In genomic region chr16:10256855-10257641, GRCh38 we compare ENCODE assay signal across 8 cellular contexts.
A peak's percentile ranks its signal among the peaks of the same experiment; 100 is the strongest.
DNase-seq lines count a peak whose midpoint lies in the region; ATAC-seq and TF ChIP-seq lines count a peak whose summit lies in the region.

No MANE protein-coding gene starts in this region.

- H3K27ac ChIP-seq in RWPE1: no peak overlapping the region

- no peak overlapping the region for H3K4me3 Mint-ChIP-seq in Caco-2 (ENCODE audit: unreplicated experiment)
- H3K4me3 Mint-ChIP-seq in activated naive CD4-positive, alpha-beta T cell treated with anti-CD3 and anti-CD28 coated beads for 36 hours: no peak overlapping the region

- H3K4me1 Mint-ChIP-seq in Caco-2 (ENCODE audit: low read depth, unreplicated experiment): peaks cover 15% of the 10 kb centered on the region
- H3K4me1 Mint-ChIP-seq in activated naive CD4-positive, alpha-beta T cell treated with anti-CD3 and anti-CD28 coated beads for 36 hours (ENCODE audit: low read depth): peaks cover 6% of the 10 kb centered on the region

- intact Hi-C loops in Caco-2 (cut with micrococcal nuclease; ENCODE audit: unreplicated experiment) (loop anchor here (1.0 kb wide), 1 partner anchor 252 kb away; no protein-coding TSS in a partner anchor), left ventricle myocardium superior (cut with micrococcal nuclease) (no loop called here)
- intact Hi-C loops in activated naive CD4-positive, alpha-beta T cell treated with anti-CD3 and anti-CD28 coated beads for 36 hours (cut with micrococcal nuclease): loop anchor here (1.0 to 5.0 kb wide), 4 partner anchors 58 to 660 kb away; no protein-coding TSS in a partner anchor

- peak overlapping the region; percentile 67 for H3K27ac Mint-ChIP-seq in Caco-2 (ENCODE audit: unreplicated experiment)
- H3K27ac Mint-ChIP-seq in activated naive CD4-positive, alpha-beta T cell treated with anti-CD3 and anti-CD28 coated beads for 36 hours: no peak overlapping the region

- no peaks in the 10 kb centered on the region for H3K27me3 Mint-ChIP-seq in Caco-2 (ENCODE audit: insufficient read depth, unreplicated experiment)
- peaks cover 5% of the 10 kb centered on the region for H3K27me3 Mint-ChIP-seq in activated naive CD4-positive, alpha-beta T cell treated with anti-CD3 and anti-CD28 coated beads for 36 hours (ENCODE audit: low read depth)

- TF ChIP-seq CTCF in Caco-2 (IDR thresholded peaks at IDR 0.05; ENCODE audit: insufficient read depth in 1 of 2, low read depth in 1 of 2, low read length in 1 of 2, severe bottlenecking in 1 of 2, unreplicated experiment in 1 of 2) (peak; percentile 65 to 71), HFF-Myc (IDR thresholded peaks at IDR 0.05; ENCODE audit: low read depth, low read length, missing control alignments) (peak; percentile 78), RWPE1 (conservative IDR thresholded peaks at IDR 0.05; ENCODE audit: low read depth) (peak; percentile 77)

- peaks cover 14% of the 10 kb centered on the region; the same call in 1 of the 2 replicates for H3K9me3 ChIP-seq in Caco-2

- DNase-seq in Caco-2: peak; percentile 35 to 39
- DNase-seq in HFF-Myc (ENCODE audit: extremely low read depth, low read depth): no peak
- peak; percentile 67 for DNase-seq in RWPE1 (ENCODE audit: low spot score)
- peak; percentile 53 for DNase-seq in activated naive CD4-positive, alpha-beta T cell treated with anti-CD3 and anti-CD28 coated beads for 36 hours
- DNase-seq in left ventricle myocardium superior: no peak
- peak; percentile 44 for DNase-seq in stimulated activated CD4-positive, alpha-beta T cell treated with anti-CD3 and anti-CD28 coated beads, Interleukin-12 subunit alpha, Interleukin-12 subunit beta, amount 100 ng/mL, for 4 hours
- DNase-seq in NCI-H2107 (lab: John Stamatoyannopoulos, UW): no peak

- no TSS peak for BruUV-seq in Caco-2 (replicated peaks; lab: Mats Ljungman, UMichigan)

- POLR2A ChIA-PET in Caco-2 (lab: Charles Lee): no interaction called here
- POLR2A ChIA-PET in RWPE1 (lab: Yijun Ruan, JAX; ENCODE audit: low non-redundant PET): no interaction called here

- peaks cover 12% of the 10 kb centered on the region for H3K4me1 ChIP-seq in Caco-2

- ATAC-seq in left ventricle myocardium superior (peak; percentile 55), GM21390 (IDR thresholded peaks at IDR 0.05; ENCODE audit: unreplicated experiment) (no peak)

- peaks cover 13% of the 10 kb centered on the region for H3K36me3 Mint-ChIP-seq in Caco-2 (ENCODE audit: insufficient read depth, unreplicated experiment)
- H3K36me3 Mint-ChIP-seq in activated naive CD4-positive, alpha-beta T cell treated with anti-CD3 and anti-CD28 coated beads for 36 hours (ENCODE audit: low read depth): no peaks in the 10 kb centered on the region

- H3K4me3 ChIP-seq in Caco-2 (ENCODE audit: low read depth, low read length) (no peak overlapping the region), HFF-Myc (replicated peaks; ENCODE audit: low read depth, low read length) (no peak overlapping the region)

- H3K27me3 ChIP-seq in Caco-2 (replicated peaks; ENCODE audit: control insufficient read depth, insufficient read depth, low read length): no peaks in the 10 kb centered on the region

- H3K36me3 ChIP-seq in Caco-2 (ENCODE audit: control insufficient read depth, insufficient read depth, low read length): no peaks in the 10 kb centered on the region

- CTCF ChIA-PET in Caco-2 (lab: Charles Lee): interaction anchor here (0.6 to 1.1 kb wide), 2 partner anchors 58 to 252 kb away, joined by 3 to 6 read pairs; no protein-coding TSS in a partner anchor
- CTCF ChIA-PET in RWPE1 (lab: Yijun Ruan, JAX): interaction anchor here (0.6 to 1.8 kb wide), 11 partner anchors 10 to 1019 kb away, joined by 3 to 8 read pairs (median 3); partner anchors contain the start of gene PRM2
- CTCF ChIA-PET in activated naive CD4-positive, alpha-beta T cell treated with anti-CD3 and anti-CD28 coated beads for 36 hours (lab: Charles Lee): interaction anchor here (0.6 to 3.8 kb wide), 17 partner anchors 10 to 490 kb away, joined by 3 to 18 read pairs (median 4); no protein-coding TSS in a partner anchor

- H3K9me3 Mint-ChIP-seq in Caco-2 (ENCODE audit: unreplicated experiment): peaks cover 26% of the 10 kb centered on the region
- no peaks in the 10 kb centered on the region for H3K9me3 Mint-ChIP-seq in activated naive CD4-positive, alpha-beta T cell treated with anti-CD3 and anti-CD28 coated beads for 36 hours

Comparison
In these comparisons a context has a peak if more than half of its experiments do, and no peak if none do; other contexts are left out.
1. DNase-seq: peak in Caco-2 (2 of 2), RWPE1 (single experiment), activated naive CD4-positive, alpha-beta T cell treated with anti-CD3 and anti-CD28 coated beads for 36 hours (single experiment) and stimulated activated CD4-positive, alpha-beta T cell treated with anti-CD3 and anti-CD28 coated beads, Interleukin-12 subunit alpha, Interleukin-12 subunit beta, amount 100 ng/mL, for 4 hours (single experiment); none in HFF-Myc (single experiment), left ventricle myocardium superior (single experiment) and NCI-H2107 (single experiment).
2. Peak in every context shown above with its lines, with median percentiles within 50 percentile points of each other: CTCF ChIP-seq.